8 cellular contexts compared by ENCODE assay signal in the genomic region with DNA sequence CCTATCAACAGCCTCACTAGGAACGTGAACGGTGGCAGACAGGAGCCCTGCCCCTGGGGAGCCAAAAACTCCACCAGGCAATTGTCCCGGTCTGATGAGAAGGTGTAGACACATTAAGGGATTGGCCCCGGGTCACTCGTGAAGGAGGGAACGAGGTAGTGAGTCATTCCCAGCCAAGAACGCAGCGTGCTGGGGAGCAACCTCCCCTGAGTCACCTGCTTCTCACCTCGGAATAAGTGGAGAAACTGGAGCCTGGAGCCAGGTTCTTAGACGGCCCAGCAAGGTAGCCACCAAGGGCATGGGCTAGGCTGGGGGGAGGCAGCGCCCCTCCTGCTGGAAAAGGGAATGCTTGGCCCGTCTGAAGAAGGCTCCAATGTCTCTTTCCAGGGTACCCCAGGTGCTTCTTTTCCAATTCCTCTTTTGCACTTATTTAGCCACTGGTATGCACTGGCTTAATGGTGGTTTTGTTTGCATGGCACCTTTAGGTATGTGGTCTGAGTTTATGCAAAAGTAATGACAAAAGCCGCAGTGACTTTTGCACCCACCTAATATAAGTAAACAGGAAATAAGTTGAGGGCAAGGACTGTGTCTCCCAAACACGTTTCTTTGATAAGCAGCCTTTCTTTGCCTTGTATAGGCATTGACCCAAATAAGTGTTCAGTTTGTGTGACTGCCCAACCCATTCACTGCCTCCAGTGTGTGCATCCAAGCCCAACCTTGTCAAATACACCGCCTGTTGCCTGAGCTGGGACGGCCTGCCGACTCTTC. TPM values are rescaled to one million over a fixed set of nuclear protein-coding genes. Genes with fewer than 3 reads are reported as not detected.
DNase-seq lines count a peak whose midpoint lies in the region; ATAC-seq and TF ChIP-seq lines count a peak whose summit lies in the region.

No MANE protein-coding gene starts in this region.

- no TSS peak for BruUV-seq in OCI-LY7 (replicated peaks; lab: Mats Ljungman, UMichigan)

- ATAC-seq in HG02588 (IDR thresholded peaks at IDR 0.05; ENCODE audit: unreplicated experiment): peak; percentile 57
- ATAC-seq in stimulated activated naive B cell treated with anti-CD40 and anti-IgM and Interleukin-4, amounts not matched to agents 10 μg/mL and 1 μg/mL and 100 μg/mL, for 72 hours (replicated peaks): no peak

- H3K27ac Mint-ChIP-seq in stimulated activated naive B cell treated with anti-CD40 and anti-IgM and Interleukin-4, amounts not matched to agents 10 μg/mL and 1 μg/mL and 100 μg/mL, for 72 hours: peak overlapping the region; percentile 56

- peak overlapping the region; percentile 97; the same call in 1 of the 2 replicates for H3K4me2 ChIP-seq in OCI-LY7 (ENCODE audit: low read length)

- DNase-seq in NCI-H146 (lab: John Stamatoyannopoulos, UW): peak; percentile 19
- DNase-seq in NCI-H146 treated with DMSO at 0.1 percent for 48 hours (lab: John Stamatoyannopoulos, UW; ENCODE audit: unreplicated experiment): no peak
- DNase-seq in OCI-LY7 (ENCODE audit: low spot score): no peak
- peak in 1 of 2 donors; percentile 65 for DNase-seq in ascending aorta (ENCODE audit: low spot score in 2 of 2)
- DNase-seq in kidney epithelial cell (ENCODE audit: low read depth): peak; percentile 69
- no peak for DNase-seq in stimulated activated naive B cell treated with anti-CD40 and anti-IgM and Interleukin-4, amounts not matched to agents 10 μg/mL and 1 μg/mL and 100 μg/mL, for 72 hours
- no peak for DNase-seq in NCI-H526 treated with DMSO at 0.1 percent for 48 hours (lab: John Stamatoyannopoulos, UW)

- H3K27me3 ChIP-seq in ascending aorta (no peaks in the 10 kb centered on the region), kidney epithelial cell (ENCODE audit: control insufficient read depth, insufficient read depth, low read length) (no peaks in the 10 kb centered on the region)

- POLR2A ChIA-PET in OCI-LY7 (lab: Charles Lee): no interaction called here

- peaks cover 23% of the 10 kb centered on the region for H3K4me1 ChIP-seq in OCI-LY7 (ENCODE audit: insufficient read depth, low read length, poor library complexity, severe bottlenecking)
- H3K4me1 ChIP-seq in ascending aorta: peaks cover 0 to 9% of the 10 kb centered on the region in 2 donors

- TF ChIP-seq CTCF in OCI-LY7 (conservative IDR thresholded peaks at IDR 0.05; ENCODE audit: low read length): no peak
- TF ChIP-seq CTCF in ascending aorta (IDR thresholded peaks at IDR 0.05): no peak
- TF ChIP-seq CTCF in kidney epithelial cell (IDR thresholded peaks at IDR 0.05; ENCODE audit: insufficient read depth, low read length, poor library complexity, severe bottlenecking): no peak

- intact Hi-C loops in OCI-LY7 (cut with micrococcal nuclease; ENCODE audit: unreplicated experiment) (no loop called here), ascending aorta (cut with DNase I) (loop anchor here (10.0 kb wide), 1 partner anchor 118 kb away; the partner anchor contains the start of gene PSMD12)

- no peaks in the 10 kb centered on the region for H3K9me3 Mint-ChIP-seq in stimulated activated naive B cell treated with anti-CD40 and anti-IgM and Interleukin-4, amounts not matched to agents 10 μg/mL and 1 μg/mL and 100 μg/mL, for 72 hours

- H2AFZ ChIP-seq in OCI-LY7 (ENCODE audit: low read length): no peak overlapping the region

- H4K20me1 ChIP-seq in OCI-LY7 (ENCODE audit: insufficient read depth, low read length): peaks cover 17% of the 10 kb centered on the region

- H3K4me3 ChIP-seq in OCI-LY7 (ENCODE audit: low read depth, low read length, poor library complexity, severe bottlenecking) (no peak overlapping the region), ascending aorta (peak overlapping the region; percentile 76 to 91), kidney epithelial cell (ENCODE audit: low read depth, low read length) (peak overlapping the region; percentile 81)

- peaks cover 11 to 19% of the 10 kb centered on the region in 2 donors for H3K27me3 Mint-ChIP-seq in stimulated activated naive B cell treated with anti-CD40 and anti-IgM and Interleukin-4, amounts not matched to agents 10 μg/mL and 1 μg/mL and 100 μg/mL, for 72 hours

- H3K79me2 ChIP-seq in OCI-LY7 (ENCODE audit: insufficient read depth, low read depth, low read length): peaks cover 21% of the 10 kb centered on the region

- H3K9me3 ChIP-seq in OCI-LY7 (ENCODE audit: low read length) (no peaks in the 10 kb centered on the region), ascending aorta (no peaks in the 10 kb centered on the region)

- H3K36me3 ChIP-seq in OCI-LY7 (ENCODE audit: insufficient read depth, low read length): peaks cover 1% of the 10 kb centered on the region
- peaks cover 0 to 3% of the 10 kb centered on the region in 2 donors for H3K36me3 ChIP-seq in ascending aorta
- H3K36me3 ChIP-seq in kidney epithelial cell (ENCODE audit: control insufficient read depth, insufficient read depth, low read length): no peaks in the 10 kb centered on the region

- peaks cover 2 to 3% of the 10 kb centered on the region in 2 donors for H3K36me3 Mint-ChIP-seq in stimulated activated naive B cell treated with anti-CD40 and anti-IgM and Interleukin-4, amounts not matched to agents 10 μg/mL and 1 μg/mL and 100 μg/mL, for 72 hours

- H3K27ac ChIP-seq in OCI-LY7 (ENCODE audit: low read depth, low read length, poor library complexity, severe bottlenecking): no peak overlapping the region
- H3K27ac ChIP-seq in ascending aorta: no peak overlapping the region

- H3K4me1 Mint-ChIP-seq in stimulated activated naive B cell treated with anti-CD40 and anti-IgM and Interleukin-4, amounts not matched to agents 10 μg/mL and 1 μg/mL and 100 μg/mL, for 72 hours: peaks cover 14 to 22% of the 10 kb centered on the region in 2 donors

- H3K4me3 Mint-ChIP-seq in stimulated activated naive B cell treated with anti-CD40 and anti-IgM and Interleukin-4, amounts not matched to agents 10 μg/mL and 1 μg/mL and 100 μg/mL, for 72 hours: peak overlapping the region; percentile 75 to 92

- CTCF ChIA-PET in OCI-LY7 (lab: Charles Lee; ENCODE audit: unreplicated experiment): no interaction called here

- H3K9me2 ChIP-seq in OCI-LY7 (ENCODE audit: insufficient read depth, low read length): no peaks in the 10 kb centered on the region

RNA-seq across cellular contexts. Expression of gene HELZ, which starts 1.8 kb away (rescaled TPM):
- total RNA-seq in OCI-LY7 (2014; rRNA removed; shearing (Covaris generic)): 28.1 and 33.9 TPM in 2 replicates
- total RNA-seq in OCI-LY7 (2022) (56.8 and 58.9 TPM in 2 replicates), ascending aorta (36.1 TPM), kidney epithelial cell (14.8 and 15.5 TPM in 2 replicates)

Comparison
In these comparisons a context has a peak if more than half of its experiments do, and no peak if none do; other contexts are left out.
1. DNase-seq: peak in NCI-H146 (single experiment) and kidney epithelial cell (single experiment); none in NCI-H146 treated with DMSO at 0.1 percent for 48 hours (single experiment), OCI-LY7 (single experiment), stimulated activated naive B cell treated with anti-CD40 and anti-IgM and Interleukin-4, amounts not matched to agents 10 μg/mL and 1 μg/mL and 100 μg/mL, for 72 hours (single experiment) and NCI-H526 treated with DMSO at 0.1 percent for 48 hours (single experiment).